In genomic region chr7:92778972-92779371, GRCh38 we compare ENCODE assay signal across 9 cellular contexts. TPM values are rescaled to one million over a fixed set of nuclear protein-coding genes. Genes with fewer than 3 reads are reported as not detected.
DNase-seq lines count a peak whose midpoint lies in the region; ATAC-seq lines count a peak whose summit lies in the region.
"Had no signal": no experiment of that assay in that cellular context is flagged by ENCODE, and none has a peak within 500 bp of the region (broad histone marks: within the 10 kb centered on the region; RNA-seq: fewer than 3 reads in every experiment).

No MANE protein-coding gene starts in this region.

- H3K27me3 Mint-ChIP-seq in activated T-cell treated with anti-CD3 and anti-CD28 coated beads, Interleukin-2, amount 50 U/mL, for 4 hours (ENCODE audit: low read depth), result no peaks in the 10 kb centered on the region

- H3K4me1 Mint-ChIP-seq in activated T-cell treated with anti-CD3 and anti-CD28 coated beads, Interleukin-2, amount 50 U/mL, for 4 hours (ENCODE audit: low read depth), result peaks cover 36% of the 10 kb centered on the region

- ATAC-seq in GM18870 (IDR thresholded peaks at IDR 0.05; ENCODE audit: unreplicated experiment), result peak; percentile 51
- ATAC-seq in HG03066 (IDR thresholded peaks at IDR 0.05; ENCODE audit: low read depth, unreplicated experiment), result peak; percentile 82
- ATAC-seq in activated CD4-positive, CD25-positive, alpha-beta regulatory T cell treated with anti-CD3 and anti-CD28 coated beads, Interleukin-2, amount 50 U/mL, for 24 hours, result no peak
- no peak for ATAC-seq in activated T-cell treated with anti-CD3 and anti-CD28 coated beads, Interleukin-2, amount 50 U/mL, for 4 hours

- no peaks in the 10 kb centered on the region for H3K27me3 ChIP-seq in adipocyte (replicated peaks; ENCODE audit: control insufficient read depth, insufficient read depth, low read length)

- H3K9me3 ChIP-seq in adipocyte (ENCODE audit: control insufficient read depth, low read length), result no peaks in the 10 kb centered on the region

- H3K4me3 Mint-ChIP-seq in activated T-cell treated with anti-CD3 and anti-CD28 coated beads, Interleukin-2, amount 50 U/mL, for 4 hours, result no peak overlapping the region

- H3K36me3 Mint-ChIP-seq in activated T-cell treated with anti-CD3 and anti-CD28 coated beads, Interleukin-2, amount 50 U/mL, for 4 hours (ENCODE audit: insufficient read depth), result peaks cover 36% of the 10 kb centered on the region

- no peak overlapping the region for H3K4me3 ChIP-seq in adipocyte (ENCODE audit: low read length)

- no peaks in the 10 kb centered on the region for H3K9me3 Mint-ChIP-seq in activated T-cell treated with anti-CD3 and anti-CD28 coated beads, Interleukin-2, amount 50 U/mL, for 4 hours

- H3K36me3 ChIP-seq in adipocyte (ENCODE audit: control insufficient read depth, insufficient read depth, low read length, severe bottlenecking), result peaks cover under 1% of the 10 kb centered on the region

- H3K9ac ChIP-seq in adipocyte (ENCODE audit: low read length), result no peak overlapping the region

- DNase-seq in adipocyte (ENCODE audit: low read depth), result peak; percentile 83
- DNase-seq in renal cortical epithelial cell (ENCODE audit: low read depth), result peak; percentile 86
- DNase-seq in hypothalamus (lab: John Stamatoyannopoulos, UW), result no peak
- no peak for DNase-seq in activated T-cell treated with anti-CD3 and anti-CD28 coated beads, Interleukin-2, amount 50 U/mL, for 4 hours
- DNase-seq in NCI-H1930 (lab: John Stamatoyannopoulos, UW), result no peak
- DNase-seq: activated CD8-positive, alpha-beta memory T cell treated with anti-CD3 and anti-CD28 coated beads, Interleukin-2, amount 50 U/mL, for 48 hours had no signal

- H3K4me1 ChIP-seq in adipocyte (ENCODE audit: control insufficient read depth, insufficient read depth, low read length), result peaks cover 21% of the 10 kb centered on the region

RNA-seq across cellular contexts. Expression of gene CDK6, which starts 57.4 kb away (rescaled TPM):
- total RNA-seq in renal cortical epithelial cell, result 138 and 189 TPM in 2 replicates
- total RNA-seq in activated T-cell treated with anti-CD3 and anti-CD28 coated beads, Interleukin-2, amount 50 U/mL, for 4 hours, result 100 to 1,000 TPM; 310 to 350 (median 347) TPM

Comparison
In these comparisons a context has a peak if more than half of its experiments do, and no peak if none do; other contexts are left out.
1. ATAC-seq: peak in GM18870 (single experiment) and HG03066 (single experiment); none in activated CD4-positive, CD25-positive, alpha-beta regulatory T cell treated with anti-CD3 and anti-CD28 coated beads, Interleukin-2, amount 50 U/mL, for 24 hours (0 of 2) and activated T-cell treated with anti-CD3 and anti-CD28 coated beads, Interleukin-2, amount 50 U/mL, for 4 hours (0 of 2).
2. DNase-seq: peak in adipocyte (single experiment) and renal cortical epithelial cell (single experiment); none in hypothalamus (0 of 51), activated T-cell treated with anti-CD3 and anti-CD28 coated beads, Interleukin-2, amount 50 U/mL, for 4 hours (single experiment) and NCI-H1930 (0 of 2).